Comparison of ENCODE assay signal across 1 cellular context in genomic region chr5:152246401-152246800, GRCh38.
TF ChIP-seq lines count a peak whose summit lies in the region.

No MANE protein-coding gene starts in this region.

TF ChIP-seq in HepG2, 621 proteins besides CTCF, POLR2A, EP300 and RAD21 (continued from another document):
- peak; percentile 75 to 97 for TF ChIP-seq REST (IDR thresholded peaks at IDR 0.05; ENCODE audit: borderline replicate concordance in 1 of 2, low read depth in 1 of 2, low read length in 2 of 2)
- no peak for TF ChIP-seq ZNF260 (CRISPR knock-in tag; IDR thresholded peaks at IDR 0.05; ENCODE audit: borderline replicate concordance, low read depth)
- TF ChIP-seq SP4 (CRISPR knock-in tag; IDR thresholded peaks at IDR 0.05) = no peak
- TF ChIP-seq EHMT2 (IDR thresholded peaks at IDR 0.05; ENCODE audit: borderline replicate concordance, low read depth, low read length) = peak; percentile 86; the same call in 1 of the 2 replicates
